ENCODE assay signal across 35 cellular contexts in the genomic region with DNA sequence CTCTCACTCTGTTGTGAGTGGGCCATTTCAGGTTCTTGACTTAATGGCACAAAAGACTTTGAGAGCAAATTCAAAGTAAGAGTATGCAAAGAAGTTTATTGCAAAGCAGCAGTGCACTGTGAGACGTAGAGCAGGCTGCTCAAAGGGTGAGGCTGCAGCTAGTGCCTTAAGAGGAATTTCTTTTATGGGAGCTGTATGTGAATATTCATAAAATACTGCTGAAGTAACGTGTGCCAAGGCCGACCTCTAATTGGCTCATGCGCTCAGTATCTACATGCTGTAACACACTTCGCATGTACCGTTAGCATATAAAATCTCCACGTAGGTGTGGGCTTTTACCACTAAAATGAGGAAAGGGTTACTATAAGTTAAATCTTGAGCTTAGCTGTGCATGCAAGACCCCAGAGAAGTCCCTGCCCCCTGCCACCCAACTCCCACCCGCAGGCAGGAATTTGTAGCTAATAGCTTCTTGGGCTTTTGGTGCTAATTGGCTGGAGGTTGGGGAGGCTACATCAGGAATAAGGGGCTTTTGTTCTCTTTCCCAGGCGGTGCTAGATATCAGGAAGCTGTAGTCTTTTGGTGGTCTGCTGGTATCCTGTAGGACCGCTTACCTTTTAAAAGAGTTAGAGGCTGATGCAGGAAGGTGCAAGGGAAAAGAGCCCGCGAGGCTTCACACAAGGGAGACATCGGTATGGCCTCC. TPM values are rescaled to one million over a fixed set of nuclear protein-coding genes. Genes with fewer than 3 reads are reported as not detected.
DNase-seq lines count a peak whose midpoint lies in the region; ATAC-seq, FAIRE-seq and TF ChIP-seq lines count a peak whose summit lies in the region.
"Had no signal": no experiment of that assay in that cellular context is flagged by ENCODE, and none has a peak within 500 bp of the region (broad histone marks: within the 10 kb centered on the region; RNA-seq: fewer than 3 reads in every experiment).

No MANE protein-coding gene starts in this region.

- no peaks in the 10 kb centered on the region for H3K27me3 ChIP-seq in cardiac muscle cell
- no peaks in the 10 kb centered on the region for H3K27me3 ChIP-seq in heart right ventricle
- no peaks in the 10 kb centered on the region for H3K27me3 ChIP-seq in H1 (replicated peaks in 1 of 4; ENCODE audit: control insufficient read depth in 3 of 4, extremely low read depth in 1 of 4, insufficient read depth in 3 of 4, low read length in 3 of 4)
- H3K27me3 ChIP-seq: BLaER1 treated with 17β-estradiol and CSF1 and Interleukin-3, amounts not matched to agents 10 nM and 100 nM had no signal

- no peak for ATAC-seq in heart right ventricle
- ATAC-seq in HG02938 (IDR thresholded peaks at IDR 0.05; ENCODE audit: unreplicated experiment) = no peak
- ATAC-seq: naive thymus-derived CD8-positive, alpha-beta T cell; PC-3; stimulated activated naive B cell treated with anti-CD40 and anti-IgM and Interleukin-4, amounts not matched to agents 10 μg/mL and 1 μg/mL and 100 μg/mL, for 72 hours had no signal

- peak; percentile 7 for FAIRE-seq in H1 (lab: Jason Lieb, UNC)
- FAIRE-seq: colon, GM19239, H54, kidney had no signal

- no peak overlapping the region for H3K9ac ChIP-seq in H1 (replicated peaks in 1 of 4; ENCODE audit: extremely low read depth in 1 of 4, low read depth in 3 of 4, low read length in 3 of 4)
- H3K9ac ChIP-seq: BLaER1 treated with 17β-estradiol and CSF1 and Interleukin-3, amounts not matched to agents 10 nM and 100 nM had no signal

- no peak overlapping the region for H4K8ac ChIP-seq in H1 (ENCODE audit: extremely low read depth, insufficient read depth, low read length)

- peak overlapping the region; percentile 34 for H3K18ac ChIP-seq in H1 (ENCODE audit: extremely low read depth, low read length)

- H3K56ac ChIP-seq in H1 (replicated peaks; ENCODE audit: insufficient read length, low read depth, low read length) = no peak overlapping the region

- H2BK20ac ChIP-seq in H1 (ENCODE audit: low read length) = no peak overlapping the region; the same call in none of the 2 replicates

- H4K5ac ChIP-seq in H1 (ENCODE audit: insufficient read length, low read depth, low read length) = no peak overlapping the region

- intact Hi-C loops in heart right ventricle (cut with DNase I) = no loop called here

- H2BK15ac ChIP-seq in H1 (ENCODE audit: low read length) = no peak overlapping the region

- TF ChIP-seq POLR2A in H1 (IDR thresholded peaks at IDR 0.05; ENCODE audit: control extremely low read depth in 1 of 2, low read depth in 2 of 2, low read length in 2 of 2) = no peak

- peak overlapping the region; percentile 48 for H2AFZ ChIP-seq in H1 (ENCODE audit: low read length)

- H3K4me2 ChIP-seq in H1 (ENCODE audit: insufficient read depth in 1 of 2, low read depth in 2 of 2, low read length in 2 of 2) = peak overlapping the region; percentile 6 to 46; a peak in 3 of 4 replicates
- H3K4me2 ChIP-seq: BLaER1 treated with 17β-estradiol and CSF1 and Interleukin-3, amounts not matched to agents 10 nM and 100 nM had no signal

- H3K4me1 Mint-ChIP-seq in nephron progenitor cell = peaks cover 45% of the 10 kb centered on the region
- no peaks in the 10 kb centered on the region for H3K4me1 Mint-ChIP-seq in activated naive CD4-positive, alpha-beta T cell treated with anti-CD3 and anti-CD28 coated beads, Interleukin-2, amount 10 ng/mL, durations not matched to agents 7 days and 5 days
- H3K4me1 Mint-ChIP-seq: activated naive CD8-positive, alpha-beta T cell treated with anti-CD3 and anti-CD28 coated beads for 36 hours; naive thymus-derived CD8-positive, alpha-beta T cell; stimulated activated naive B cell treated with anti-CD40 and anti-IgM and Interleukin-4, amounts not matched to agents 10 μg/mL and 1 μg/mL and 100 μg/mL, for 72 hours had no signal

- H3K36me3 Mint-ChIP-seq in nephron progenitor cell (ENCODE audit: low read depth) = no peaks in the 10 kb centered on the region
- H3K36me3 Mint-ChIP-seq in activated naive CD4-positive, alpha-beta T cell treated with anti-CD3 and anti-CD28 coated beads, Interleukin-2, amount 10 ng/mL, durations not matched to agents 7 days and 5 days = no peaks in the 10 kb centered on the region
- H3K36me3 Mint-ChIP-seq: activated naive CD8-positive, alpha-beta T cell treated with anti-CD3 and anti-CD28 coated beads for 36 hours; naive thymus-derived CD8-positive, alpha-beta T cell; stimulated activated naive B cell treated with anti-CD40 and anti-IgM and Interleukin-4, amounts not matched to agents 10 μg/mL and 1 μg/mL and 100 μg/mL, for 72 hours had no signal

- no peak overlapping the region for H3K23ac ChIP-seq in H1 (ENCODE audit: insufficient read length)

- H3K79me1 ChIP-seq in H1 (ENCODE audit: low read depth, low read length) = no peaks in the 10 kb centered on the region

- POLR2A ChIA-PET in H1 (lab: Charles Lee; ENCODE audit: partially characterized antibody) = interaction anchor here (1.5 to 1.7 kb wide), 2 partner anchors 10 to 12 kb away, joined by 3 to 4 read pairs; no protein-coding TSS in a partner anchor

- no peak for TF ChIP-seq EP300 in H1 (IDR thresholded peaks at IDR 0.05; ENCODE audit: borderline replicate concordance in 1 of 2, low read depth in 2 of 2, low read length in 2 of 2)

- H3K14ac ChIP-seq in H1 (ENCODE audit: insufficient read length) = no peak overlapping the region

- TF ChIP-seq CTCF in cardiac muscle cell (IDR thresholded peaks at IDR 0.05; ENCODE audit: low read depth, low read length) (no peak), heart right ventricle (IDR thresholded peaks at IDR 0.05) (no peak), H1 (IDR thresholded peaks at IDR 0.05; ENCODE audit: control extremely low read depth in 1 of 3, insufficient read depth in 1 of 3, low read depth in 1 of 3, low read length in 3 of 3) (no peak), nephron progenitor cell (IDR thresholded peaks at IDR 0.05) (no peak)

- H3K4me3 Mint-ChIP-seq in nephron progenitor cell = no peak overlapping the region
- H3K4me3 Mint-ChIP-seq in activated naive CD4-positive, alpha-beta T cell treated with anti-CD3 and anti-CD28 coated beads, Interleukin-2, amount 10 ng/mL, durations not matched to agents 7 days and 5 days = no peak overlapping the region
- H3K4me3 Mint-ChIP-seq: activated naive CD8-positive, alpha-beta T cell treated with anti-CD3 and anti-CD28 coated beads for 36 hours; activated T-cell treated with anti-CD3 and anti-CD28 coated beads, Interleukin-2, amount 50 U/mL, for 24 hours; naive thymus-derived CD8-positive, alpha-beta T cell; stimulated activated naive B cell treated with anti-CD40 and anti-IgM and Interleukin-4, amounts not matched to agents 10 μg/mL and 1 μg/mL and 100 μg/mL, for 72 hours had no signal

- H4K91ac ChIP-seq in H1 (replicated peaks; ENCODE audit: insufficient read length, low read length) = no peak overlapping the region

- CTCF ChIA-PET in H1 (lab: Charles Lee; ENCODE audit: partially characterized antibody) = interaction anchor here (0.6 to 1.3 kb wide), 4 partner anchors 12 to 1072 kb away, joined by 3 to 6 read pairs (median 3); no protein-coding TSS in a partner anchor
- CTCF ChIA-PET in activated naive CD4-positive, alpha-beta T cell treated with anti-CD3 and anti-CD28 coated beads, Interleukin-2, amount 10 ng/mL, durations not matched to agents 7 days and 5 days (lab: Charles Lee) = no interaction called here

- TF ChIP-seq RAD21 in H1 (IDR thresholded peaks at IDR 0.05 in 1 of 2, conservative IDR thresholded peaks at IDR 0.05 in 1 of 2; ENCODE audit: low read depth in 2 of 2, low read length in 2 of 2) = no peak

- peak overlapping the region; percentile 69; the same call in 1 of the 2 replicates for H2BK5ac ChIP-seq in H1 (ENCODE audit: low read depth, low read length)

- no peak overlapping the region for H2BK120ac ChIP-seq in H1 (replicated peaks; ENCODE audit: low read depth, low read length)

- H4K20me1 ChIP-seq in H1 (replicated peaks in 1 of 2; ENCODE audit: control insufficient read depth in 1 of 2, insufficient read depth in 2 of 2, low read length in 2 of 2) = no peaks in the 10 kb centered on the region
- H4K20me1 ChIP-seq: BLaER1 treated with 17β-estradiol and CSF1 and Interleukin-3, amounts not matched to agents 10 nM and 100 nM had no signal

- H3K4me3 ChIP-seq in cardiac muscle cell (no peak overlapping the region), heart right ventricle (no peak overlapping the region), H1 (ENCODE audit: extremely low read depth in 1 of 4, insufficient read depth in 2 of 4, low read depth in 3 of 4, low read length in 4 of 4) (no peak overlapping the region; a peak in 1 of 8 replicates)
- H3K4me3 ChIP-seq: BLaER1 treated with 17β-estradiol and CSF1 and Interleukin-3, amounts not matched to agents 10 nM and 100 nM; SK-N-MC had no signal

- H3K9me3 ChIP-seq in cardiac muscle cell (ENCODE audit: low read depth) = no peaks in the 10 kb centered on the region
- no peaks in the 10 kb centered on the region for H3K9me3 ChIP-seq in heart right ventricle
- H3K9me3 ChIP-seq in H1 (ENCODE audit: insufficient read depth in 2 of 2, low read depth in 1 of 2, low read length in 1 of 2) = no peaks in the 10 kb centered on the region
- H3K9me3 ChIP-seq: BLaER1 treated with 17β-estradiol and CSF1 and Interleukin-3, amounts not matched to agents 10 nM and 100 nM had no signal

- no peaks in the 10 kb centered on the region for H3K36me3 ChIP-seq in cardiac muscle cell
- no peaks in the 10 kb centered on the region for H3K36me3 ChIP-seq in heart right ventricle
- no peaks in the 10 kb centered on the region for H3K36me3 ChIP-seq in H1 (ENCODE audit: control insufficient read depth in 2 of 4, insufficient read depth in 4 of 4, low read length in 3 of 4)
- H3K36me3 ChIP-seq: BLaER1 treated with 17β-estradiol and CSF1 and Interleukin-3, amounts not matched to agents 10 nM and 100 nM had no signal

- H3K27me3 Mint-ChIP-seq in nephron progenitor cell (ENCODE audit: low read depth, poor library complexity) = no peaks in the 10 kb centered on the region
- no peaks in the 10 kb centered on the region for H3K27me3 Mint-ChIP-seq in activated naive CD4-positive, alpha-beta T cell treated with anti-CD3 and anti-CD28 coated beads, Interleukin-2, amount 10 ng/mL, durations not matched to agents 7 days and 5 days
- H3K27me3 Mint-ChIP-seq: activated naive CD8-positive, alpha-beta T cell treated with anti-CD3 and anti-CD28 coated beads for 36 hours; activated T-cell treated with anti-CD3 and anti-CD28 coated beads, Interleukin-2, amount 50 U/mL, for 24 hours; naive thymus-derived CD8-positive, alpha-beta T cell; stimulated activated naive B cell treated with anti-CD40 and anti-IgM and Interleukin-4, amounts not matched to agents 10 μg/mL and 1 μg/mL and 100 μg/mL, for 72 hours had no signal

- H3K79me2 ChIP-seq in H1 (ENCODE audit: control insufficient read depth in 1 of 2, insufficient read depth in 2 of 2, low read length in 2 of 2) = no peaks in the 10 kb centered on the region

- no peaks in the 10 kb centered on the region for H3K23me2 ChIP-seq in H1 (ENCODE audit: low read depth, low read length)

- H3K4me1 ChIP-seq in cardiac muscle cell (ENCODE audit: low read depth) (peaks cover 26% of the 10 kb centered on the region), heart right ventricle (no peaks in the 10 kb centered on the region), H1 (replicated peaks in 1 of 4; ENCODE audit: control insufficient read depth in 3 of 4, insufficient read depth in 4 of 4, low read length in 3 of 4) (peaks cover 2 to 18% (median 7%) of the 10 kb centered on the region in 4 experiments; a peak in 3 of 7 replicates)

- peak overlapping the region; percentile 71 for H3K27ac Mint-ChIP-seq in nephron progenitor cell
- no peak overlapping the region for H3K27ac Mint-ChIP-seq in activated naive CD4-positive, alpha-beta T cell treated with anti-CD3 and anti-CD28 coated beads, Interleukin-2, amount 10 ng/mL, durations not matched to agents 7 days and 5 days
- H3K27ac Mint-ChIP-seq: activated naive CD8-positive, alpha-beta T cell treated with anti-CD3 and anti-CD28 coated beads for 36 hours; activated T-cell treated with anti-CD3 and anti-CD28 coated beads, Interleukin-2, amount 50 U/mL, for 24 hours; naive thymus-derived CD8-positive, alpha-beta T cell; stimulated activated naive B cell treated with anti-CD40 and anti-IgM and Interleukin-4, amounts not matched to agents 10 μg/mL and 1 μg/mL and 100 μg/mL, for 72 hours had no signal

- peak overlapping the region; percentile 46 for H3K27ac ChIP-seq in cardiac muscle cell
- H3K27ac ChIP-seq in heart right ventricle = no peak overlapping the region
- no peak overlapping the region for H3K27ac ChIP-seq in H1 (ENCODE audit: low read depth, low read length)
- H3K27ac ChIP-seq: 22Rv1; BLaER1 treated with 17β-estradiol and CSF1 and Interleukin-3, amounts not matched to agents 10 nM and 100 nM; epithelial cell of prostate; SK-N-MC had no signal

- H2BK12ac ChIP-seq in H1 (ENCODE audit: low read depth, low read length) = no peak overlapping the region

- H3K4ac ChIP-seq in H1 (replicated peaks; ENCODE audit: insufficient read length, low read depth, low read length) = no peak overlapping the region

- 49 to 61% methylated on average over 13 of the region's 13 CpGs for WGBS in heart right ventricle, 2 donors
- 73% methylated on average over 13 of the region's 13 CpGs; no CpG with 5 or more reads in 1 of the 2 experiments for WGBS in H1 (ENCODE audit: extremely low coverage in 1 of 2, insufficient coverage in 1 of 2, insufficient read length in 1 of 2, insufficient replicate concordance in 2 of 2, low coverage in 1 of 2, low lambda C conversion rate in 2 of 2, missing lambda C conversion rate in 1 of 2), 2 experiments

- no peak for DNase-seq in cardiac muscle cell (ENCODE audit: low read depth in 1 of 2, low spot score in 1 of 2)
- no peak for DNase-seq in heart right ventricle
- no peak for DNase-seq in H1 (ENCODE audit: low read depth in 1 of 2, low spot score in 2 of 2)
- no peak for DNase-seq in nephron progenitor cell
- DNase-seq in C1 segment of cervical spinal cord (lab: John Stamatoyannopoulos, UW) = no peak
- DNase-seq in activated naive CD4-positive, alpha-beta T cell treated with anti-CD3 and anti-CD28 coated beads, Interleukin-2, amount 10 ng/mL, durations not matched to agents 7 days and 5 days = no peak
- DNase-seq in NCI-H2171 (lab: John Stamatoyannopoulos, UW) = no peak
- DNase-seq: activated CD4-positive, alpha-beta T cell treated with anti-CD3 and anti-CD28 coated beads, Interleukin-2, amount 50 U/mL, for 1 hour; activated CD4-positive, CD25-positive, alpha-beta regulatory T cell; activated effector memory CD4-positive, alpha-beta T cell treated with anti-CD3 and anti-CD28 coated beads, Interleukin-2, amount 50 U/mL, for 16 hours; activated naive CD8-positive, alpha-beta T cell treated with anti-CD3 and anti-CD28 coated beads for 36 hours; activated T-cell treated with anti-CD3 and anti-CD28 coated beads, Interleukin-2, amount 50 U/mL, for 24 hours; anterior cingulate cortex; DND-41; effector CD8-positive, alpha-beta T cell; IMR-90; kidney; naive thymus-derived CD8-positive, alpha-beta T cell; NCI-H146; NCI-H510A treated with DMSO at 0.1 percent for 48 hours; NK-92 treated with Interleukin-12 subunit alpha and Interleukin-12 subunit beta, amount 100 ng/mL, for 24 hours; PC-3; stimulated activated naive B cell treated with anti-CD40 and anti-IgM and Interleukin-4, amounts not matched to agents 10 μg/mL and 1 μg/mL and 100 μg/mL, for 72 hours; substantia nigra; trophoblast cell had no signal

- no peak overlapping the region for H2AK5ac ChIP-seq in H1 (ENCODE audit: low read depth, low read length)

- no peaks in the 10 kb centered on the region for H3K9me3 Mint-ChIP-seq in nephron progenitor cell
- H3K9me3 Mint-ChIP-seq in activated naive CD4-positive, alpha-beta T cell treated with anti-CD3 and anti-CD28 coated beads, Interleukin-2, amount 10 ng/mL, durations not matched to agents 7 days and 5 days = no peaks in the 10 kb centered on the region
- H3K9me3 Mint-ChIP-seq: activated naive CD8-positive, alpha-beta T cell treated with anti-CD3 and anti-CD28 coated beads for 36 hours; stimulated activated naive B cell treated with anti-CD40 and anti-IgM and Interleukin-4, amounts not matched to agents 10 μg/mL and 1 μg/mL and 100 μg/mL, for 72 hours had no signal

RNA-seq across cellular contexts. Expression of gene FSTL5, which starts 47.6 kb away (rescaled TPM):
- total RNA-seq in cardiac muscle cell (0.12 and 0.25 TPM in 2 replicates), heart right ventricle (not detected)
- polyA plus RNA-seq in cardiac muscle cell (0.59 and 0.61 TPM in 2 replicates), heart right ventricle (under 1 TPM in 1 of 2 donors, not detected in 1; 0.01 TPM), H1 (2011; rRNA removed) (0.05 and 0.09 TPM in 2 replicates)
- total RNA-seq in H1 (2021; fragmentation: NEBNext Ultra II Directional; extraction: Animal tissue kit (Norgen Biotek cat#: 25700)) = 0.19 and 0.32 TPM in 2 replicates
- 0.09 TPM for polyA plus RNA-seq in H1 (2011; cell fraction: cytosol; rRNA removed)
- 0.16 TPM for polyA plus RNA-seq in H1 (2011; cell fraction: nucleus; rRNA removed)
- 0.24 to 0.46 TPM (median 0.32 TPM) in 4 replicates for polyA plus RNA-seq in H1 (2012, experiment 1 of 2)
- polyA plus RNA-seq in H1 (2012, experiment 2 of 2) = not detected
- polyA plus RNA-seq in H1 (2013, experiment 1 of 2) = 0.41 TPM
- 0.44 TPM for polyA plus RNA-seq in H1 (2013, experiment 2 of 2)
- polyA minus RNA-seq in H1 (2011; rRNA and poly(A)+ RNA removed) = 0.32 and 1.2 TPM in 2 replicates
- not detected for polyA minus RNA-seq in H1 (2011; cell fraction: cytosol; rRNA and poly(A)+ RNA removed)
- 1.3 TPM for polyA minus RNA-seq in H1 (2011; cell fraction: nucleus; rRNA and poly(A)+ RNA removed)
- total RNA-seq: activated naive CD8-positive, alpha-beta T cell treated with anti-CD3 and anti-CD28 coated beads for 36 hours; kidney; LHCN-M2; naive thymus-derived CD8-positive, alpha-beta T cell; PC-3; T-helper 1 cell treated with Interleukin-12 subunit alpha and Interleukin-12 subunit beta and Interleukin-4 antibody, amounts not matched to agents 30 ng/mL and 1 ng/mL, for 36 hours had no signal
- polyA plus RNA-seq: IMR-90; naive thymus-derived CD8-positive, alpha-beta T cell had no signal
